ENCODE assay signal across 10 cellular contexts in the genomic region with DNA sequence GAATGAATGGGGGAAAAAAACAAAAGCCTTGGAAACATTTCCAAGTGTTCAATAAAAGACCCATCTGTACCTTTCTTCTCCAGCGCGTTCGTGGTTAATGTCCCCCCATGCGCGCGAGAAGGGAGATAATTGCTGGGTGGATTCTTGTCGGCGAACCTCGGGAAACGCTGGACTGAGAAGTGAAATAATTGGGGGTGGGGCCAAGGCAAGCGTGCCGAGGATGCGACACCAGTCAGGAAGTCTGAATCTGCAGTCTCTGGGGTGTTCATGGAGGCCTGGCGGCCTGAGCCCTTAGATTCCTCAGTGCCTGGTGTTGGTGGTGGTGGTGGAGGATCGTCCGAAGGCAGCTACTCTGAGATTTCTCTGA. TPM values are rescaled to one million over a fixed set of nuclear protein-coding genes. Genes with fewer than 3 reads are reported as not detected.
DNase-seq lines count a peak whose midpoint lies in the region; ATAC-seq and TF ChIP-seq lines count a peak whose summit lies in the region.
"Had no signal": no experiment of that assay in that cellular context is flagged by ENCODE, and none has a peak within 500 bp of the region (broad histone marks: within the 10 kb centered on the region; RNA-seq: fewer than 3 reads in every experiment).

No MANE protein-coding gene starts in this region.

- TF ChIP-seq CTCF in KMS-11 (conservative IDR thresholded peaks at IDR 0.05; ENCODE audit: low read depth, low read length) (peak; percentile 22; the same call in 1 of the 2 replicates), smooth muscle cell (IDR thresholded peaks at IDR 0.05; ENCODE audit: borderline replicate concordance, insufficient read depth, poor library complexity, severe bottlenecking) (no peak)

- H3K27me3 ChIP-seq in KMS-11 (ENCODE audit: insufficient read depth, low read depth) (no peaks in the 10 kb centered on the region), smooth muscle cell (ENCODE audit: low read depth) (peaks cover 100% of the 10 kb centered on the region)

- intact Hi-C loops in dendritic cell treated with granulocyte-macrophage colony-stimulating factor and Interleukin-4, amounts not matched to agents 40 ng/mL and 50 ng/mL, for 4 days (cut with micrococcal nuclease) = loop anchor here (5.0 kb wide), 1 partner anchor 184 kb away; no protein-coding TSS in a partner anchor

- H3K4me3 ChIP-seq in KMS-11 (IDR thresholded peaks at IDR 0.05; ENCODE audit: insufficient read depth, low read depth, low read length) (no peak overlapping the region), smooth muscle cell (peak overlapping the region; percentile 37)
- H3K4me3 ChIP-seq: BLaER1 had no signal

- H3K27ac Mint-ChIP-seq in activated T-cell treated with anti-CD3 and anti-CD28 coated beads, Interleukin-2, amount 50 U/mL, for 72 hours = no peak overlapping the region
- no peak overlapping the region for H3K27ac Mint-ChIP-seq in dendritic cell treated with granulocyte-macrophage colony-stimulating factor and Interleukin-4, amounts not matched to agents 40 ng/mL and 50 ng/mL, for 4 days
- H3K27ac Mint-ChIP-seq: activated CD4-positive, alpha-beta memory T cell treated with anti-CD3 and anti-CD28 coated beads for 36 hours had no signal

- H3K9me3 Mint-ChIP-seq in activated T-cell treated with anti-CD3 and anti-CD28 coated beads, Interleukin-2, amount 50 U/mL, for 72 hours = no peaks in the 10 kb centered on the region
- no peaks in the 10 kb centered on the region for H3K9me3 Mint-ChIP-seq in dendritic cell treated with granulocyte-macrophage colony-stimulating factor and Interleukin-4, amounts not matched to agents 40 ng/mL and 50 ng/mL, for 4 days
- H3K9me3 Mint-ChIP-seq: activated CD4-positive, alpha-beta memory T cell treated with anti-CD3 and anti-CD28 coated beads for 36 hours had no signal

- H3F3A ChIP-seq in smooth muscle cell (ENCODE audit: low read depth) = no peaks in the 10 kb centered on the region

- H2AFZ ChIP-seq in KMS-11 (ENCODE audit: low read depth) (peak overlapping the region; percentile 54), smooth muscle cell (ENCODE audit: low read depth) (no peak overlapping the region)

- H3K4me1 Mint-ChIP-seq in activated T-cell treated with anti-CD3 and anti-CD28 coated beads, Interleukin-2, amount 50 U/mL, for 72 hours (ENCODE audit: low read depth) = peaks cover 23% of the 10 kb centered on the region
- H3K4me1 Mint-ChIP-seq in dendritic cell treated with granulocyte-macrophage colony-stimulating factor and Interleukin-4, amounts not matched to agents 40 ng/mL and 50 ng/mL, for 4 days (ENCODE audit: low read depth) = peaks cover 35% of the 10 kb centered on the region

- no peaks in the 10 kb centered on the region for H3K9me3 ChIP-seq in smooth muscle cell (replicated peaks; ENCODE audit: low read depth)

- peaks cover 79% of the 10 kb centered on the region for H3K27me3 Mint-ChIP-seq in activated T-cell treated with anti-CD3 and anti-CD28 coated beads, Interleukin-2, amount 50 U/mL, for 72 hours (ENCODE audit: low read depth)
- peaks cover 81% of the 10 kb centered on the region for H3K27me3 Mint-ChIP-seq in dendritic cell treated with granulocyte-macrophage colony-stimulating factor and Interleukin-4, amounts not matched to agents 40 ng/mL and 50 ng/mL, for 4 days

- 5% methylated on average over 16 of the region's 16 CpGs for WGBS in smooth muscle cell (ENCODE audit: low lambda C conversion rate)

- H4K20me1 ChIP-seq in KMS-11 (ENCODE audit: insufficient read depth) = no peaks in the 10 kb centered on the region
- H4K20me1 ChIP-seq in smooth muscle cell (ENCODE audit: low read depth) = no peaks in the 10 kb centered on the region

- no peaks in the 10 kb centered on the region for H3K36me3 Mint-ChIP-seq in activated T-cell treated with anti-CD3 and anti-CD28 coated beads, Interleukin-2, amount 50 U/mL, for 72 hours (ENCODE audit: insufficient read depth in 2 of 2)
- H3K36me3 Mint-ChIP-seq in dendritic cell treated with granulocyte-macrophage colony-stimulating factor and Interleukin-4, amounts not matched to agents 40 ng/mL and 50 ng/mL, for 4 days (ENCODE audit: low read depth) = no peaks in the 10 kb centered on the region
- H3K36me3 Mint-ChIP-seq: activated CD4-positive, alpha-beta memory T cell treated with anti-CD3 and anti-CD28 coated beads for 36 hours had no signal

- no peaks in the 10 kb centered on the region for H3K79me2 ChIP-seq in KMS-11 (ENCODE audit: insufficient read depth, low read depth)
- H3K79me2 ChIP-seq in smooth muscle cell (ENCODE audit: low read depth) = no peaks in the 10 kb centered on the region

- peak overlapping the region; percentile 47 for H3K4me3 Mint-ChIP-seq in activated T-cell treated with anti-CD3 and anti-CD28 coated beads, Interleukin-2, amount 50 U/mL, for 72 hours
- peak overlapping the region; percentile 63 for H3K4me3 Mint-ChIP-seq in dendritic cell treated with granulocyte-macrophage colony-stimulating factor and Interleukin-4, amounts not matched to agents 40 ng/mL and 50 ng/mL, for 4 days
- H3K4me3 Mint-ChIP-seq: activated CD4-positive, alpha-beta memory T cell treated with anti-CD3 and anti-CD28 coated beads for 36 hours had no signal

- DNase-seq in activated T-cell treated with anti-CD3 and anti-CD28 coated beads, Interleukin-2, amount 50 U/mL, for 72 hours = no peak
- DNase-seq in activated T-cell treated with anti-CD3 and anti-CD28 coated beads, Interleukin-2, amount 50 U/mL, for 48 hours = no peak
- DNase-seq in smooth muscle cell (lab: John Stamatoyannopoulos, UW; ENCODE audit: unreplicated experiment) (no peak), H4 (ENCODE audit: low spot score) (no peak), NAMALWA (ENCODE audit: low spot score) (no peak)

- H3K27ac ChIP-seq in KMS-11 (no peak overlapping the region), smooth muscle cell (ENCODE audit: low read depth) (no peak overlapping the region)
- H3K27ac ChIP-seq: BLaER1 had no signal

- no peak overlapping the region for H3K9ac ChIP-seq in KMS-11
- no peak overlapping the region for H3K9ac ChIP-seq in smooth muscle cell (ENCODE audit: low read depth)
- H3K9ac ChIP-seq: BLaER1 had no signal

- H3K36me3 ChIP-seq in KMS-11 (ENCODE audit: insufficient read depth) (no peaks in the 10 kb centered on the region), smooth muscle cell (ENCODE audit: low read depth) (no peaks in the 10 kb centered on the region)
- H3K36me3 ChIP-seq: BLaER1 had no signal

- peak; percentile 18 to 23 for ATAC-seq in activated T-cell treated with anti-CD3 and anti-CD28 coated beads, Interleukin-2, amount 50 U/mL, for 72 hours (replicated peaks in 1 of 2)
- ATAC-seq in GM21526 (IDR thresholded peaks at IDR 0.05; ENCODE audit: low FRiP score, unreplicated experiment) = no peak

- H3K4me2 ChIP-seq in KMS-11 (peak overlapping the region; percentile 34; the same call in 1 of the 2 replicates), smooth muscle cell (peak overlapping the region; percentile 79)
- H3K4me2 ChIP-seq: BLaER1 had no signal

- H3K4me1 ChIP-seq in KMS-11 (ENCODE audit: low read depth, poor library complexity, severe bottlenecking) (no peaks in the 10 kb centered on the region), smooth muscle cell (ENCODE audit: low read depth) (peaks cover 28% of the 10 kb centered on the region)
- H3K4me1 ChIP-seq: BLaER1 had no signal

RNA-seq across cellular contexts. Expression of a gene that starts 5.3 kb away (rescaled TPM):
- not detected for total RNA-seq in activated T-cell treated with anti-CD3 and anti-CD28 coated beads, Interleukin-2, amount 50 U/mL, for 72 hours
- not detected in 2 replicates for total RNA-seq in smooth muscle cell
- polyA plus RNA-seq in smooth muscle cell = 0.08 TPM in 1 of 2 replicates, not detected in the other
- not detected in 2 replicates for total RNA-seq in H4 (2014; rRNA removed; shearing (Covaris generic))
- total RNA-seq: activated CD4-positive, alpha-beta memory T cell treated with anti-CD3 and anti-CD28 coated beads for 36 hours had no signal
